Comparison of ENCODE assay signal across 16 cellular contexts in the genomic region with DNA sequence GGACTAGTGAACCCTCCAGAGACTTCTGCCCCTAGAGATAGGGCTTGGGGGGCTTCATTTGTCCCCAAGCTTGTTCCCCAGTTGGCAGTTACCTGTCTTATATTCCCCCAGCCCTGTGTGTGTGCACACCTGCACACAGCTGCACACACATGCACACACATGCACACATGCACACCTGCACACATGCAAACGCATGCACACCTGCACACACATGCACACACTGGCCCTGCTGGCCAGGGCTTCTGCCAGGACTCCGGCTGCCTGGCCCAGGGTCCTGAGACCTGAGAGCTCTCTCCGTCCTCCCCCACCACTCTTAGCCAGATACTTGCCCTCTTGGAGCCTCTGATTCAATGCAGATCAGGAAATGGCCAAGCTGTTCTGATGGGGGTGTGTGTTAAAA. TPM values are rescaled to one million over a fixed set of nuclear protein-coding genes. Genes with fewer than 3 reads are reported as not detected.
A peak's percentile ranks its signal among the peaks of the same experiment; 100 is the strongest.
DNase-seq lines count a peak whose midpoint lies in the region; ATAC-seq and TF ChIP-seq lines count a peak whose summit lies in the region.
"Had no signal": no experiment of that assay in that cellular context is flagged by ENCODE, and none has a peak within 500 bp of the region (broad histone marks: within the 10 kb centered on the region; RNA-seq: fewer than 3 reads in every experiment).

No MANE protein-coding gene starts in this region.

- no peaks in the 10 kb centered on the region for H3K36me3 ChIP-seq in HEK293 (ENCODE audit: control insufficient read depth in 2 of 2, insufficient read depth in 1 of 2, low read length in 2 of 2)
- H3K36me3 ChIP-seq in colonic mucosa, result no peaks in the 10 kb centered on the region
- H3K36me3 ChIP-seq in mucosa of rectum (ENCODE audit: control insufficient read depth in 2 of 2, insufficient read depth in 2 of 2, low read length in 2 of 2), result no peaks in the 10 kb centered on the region
- H3K36me3 ChIP-seq in thyroid gland, result no peaks in the 10 kb centered on the region
- H3K36me3 ChIP-seq: brain microvascular endothelial cell had no signal

- no peak for ATAC-seq in GM21737 (IDR thresholded peaks at IDR 0.05; ENCODE audit: unreplicated experiment)
- ATAC-seq in HG03135 (IDR thresholded peaks at IDR 0.05; ENCODE audit: unreplicated experiment), result no peak
- ATAC-seq: activated CD4-positive, alpha-beta T cell treated with anti-CD3 and anti-CD28 coated beads for 36 hours; left lobe of liver had no signal

- H3K9me3 ChIP-seq in HEK293 (ENCODE audit: control insufficient read depth, insufficient read depth, low read depth, low read length) (no peaks in the 10 kb centered on the region), colonic mucosa (no peaks in the 10 kb centered on the region), mucosa of rectum (ENCODE audit: control insufficient read depth in 2 of 2, low read length in 2 of 2) (no peaks in the 10 kb centered on the region), thyroid gland (no peaks in the 10 kb centered on the region)

- POLR2A ChIA-PET in HEK293 (lab: Yijun Ruan, JAX), result no interaction called here

- TF ChIP-seq POLR2A in thyroid gland (IDR thresholded peaks at IDR 0.05), result no peak

- H3K27ac ChIP-seq in HEK293 (ENCODE audit: extremely low read depth, low read depth, low read length), result no peak overlapping the region
- H3K27ac ChIP-seq in colonic mucosa, result peak overlapping the region; percentile 73
- peak overlapping the region; percentile 97 to 98 for H3K27ac ChIP-seq in mucosa of rectum (ENCODE audit: low read depth in 2 of 2, low read length in 2 of 2)
- peak overlapping the region in 2 of 3 donors; percentile 98 to 99 for H3K27ac ChIP-seq in thyroid gland
- H3K27ac ChIP-seq: brain microvascular endothelial cell had no signal

- H3K27me3 ChIP-seq in colonic mucosa (no peaks in the 10 kb centered on the region), mucosa of rectum (ENCODE audit: control insufficient read depth in 2 of 2, insufficient read depth in 2 of 2, low read length in 2 of 2) (no peaks in the 10 kb centered on the region), thyroid gland (no peaks in the 10 kb centered on the region)
- H3K27me3 ChIP-seq: brain microvascular endothelial cell had no signal

- peak overlapping the region; percentile 46 to 99 for H3K9ac ChIP-seq in colonic mucosa (ENCODE audit: low read depth in 2 of 2, low read length in 2 of 2)
- H3K9ac ChIP-seq in mucosa of rectum (ENCODE audit: low read depth in 1 of 2, low read length in 2 of 2), result peak overlapping the region; percentile 43 to 66

- WGBS in thyroid gland, 2 donors, result 84 to 85% methylated on average over 3 of the region's 3 CpGs

- CTCF ChIA-PET in HEK293 (lab: Yijun Ruan, JAX), result interaction anchor here (0.7 to 4.2 kb wide), 3 partner anchors 10 to 122 kb away, joined by 3 to 17 read pairs (median 4); no protein-coding TSS in a partner anchor

- no peak overlapping the region for H3K4me3 ChIP-seq in HEK293 (ENCODE audit: low read depth, low read length)
- no peak overlapping the region for H3K4me3 ChIP-seq in colonic mucosa
- H3K4me3 ChIP-seq in mucosa of rectum (ENCODE audit: low read length in 2 of 2), result peak overlapping the region in 1 of 2 donors; percentile 44
- H3K4me3 ChIP-seq in thyroid gland (replicated peaks in 1 of 3), result no peak overlapping the region

- H3K4me1 ChIP-seq in HEK293 (ENCODE audit: control insufficient read depth, insufficient read depth, low read length) (peaks cover 7% of the 10 kb centered on the region), colonic mucosa (peaks cover 59% of the 10 kb centered on the region), mucosa of rectum (ENCODE audit: control insufficient read depth in 2 of 2, insufficient read depth in 2 of 2, low read length in 2 of 2) (peaks cover 87 to 90% of the 10 kb centered on the region in 2 donors), thyroid gland (peaks cover 88 to 91% of the 10 kb centered on the region in 2 donors)

- intact Hi-C loops in colonic mucosa (cut with DNase I) (no loop called here), thyroid gland (cut with DNase I) (loop anchor here (10.0 kb wide), 1 partner anchor 59 kb away; no protein-coding TSS in a partner anchor)

- DNase-seq in colonic mucosa (no peak), thyroid gland (no peak)
- no peak for DNase-seq in NK-92 treated with Interleukin-12 subunit alpha and Interleukin-12 subunit beta, amount 100 ng/mL, for 24 hours (lab: John Stamatoyannopoulos, UW)
- DNase-seq: activated CD4-positive, alpha-beta T cell treated with anti-CD3 and anti-CD28 coated beads for 36 hours; activated naive CD8-positive, alpha-beta T cell treated with anti-CD3 and anti-CD28 coated beads, Interleukin-2, amount 10 ng/mL, durations not matched to agents 7 days and 5 days; brain microvascular endothelial cell; dermis blood vessel endothelial cell; erythroblast; NCI-H1048; NCI-H2029 treated with DMSO at 0.1 percent for 48 hours; stimulated activated CD4-positive, alpha-beta T cell treated with anti-CD3 and anti-CD28 coated beads, Interleukin-4, amount 100 ng/mL, for 24 hours had no signal

- TF ChIP-seq CTCF in HEK293 (tag by site-specific recombination; IDR thresholded peaks at IDR 0.05) (no peak), colonic mucosa (IDR thresholded peaks at IDR 0.05) (no peak), thyroid gland (IDR thresholded peaks at IDR 0.05) (no peak)

TF ChIP-seq in HEK293, 187 proteins besides CTCF, POLR2A, EP300 and RAD21:
- TF ChIP-seq, protein P1, sequence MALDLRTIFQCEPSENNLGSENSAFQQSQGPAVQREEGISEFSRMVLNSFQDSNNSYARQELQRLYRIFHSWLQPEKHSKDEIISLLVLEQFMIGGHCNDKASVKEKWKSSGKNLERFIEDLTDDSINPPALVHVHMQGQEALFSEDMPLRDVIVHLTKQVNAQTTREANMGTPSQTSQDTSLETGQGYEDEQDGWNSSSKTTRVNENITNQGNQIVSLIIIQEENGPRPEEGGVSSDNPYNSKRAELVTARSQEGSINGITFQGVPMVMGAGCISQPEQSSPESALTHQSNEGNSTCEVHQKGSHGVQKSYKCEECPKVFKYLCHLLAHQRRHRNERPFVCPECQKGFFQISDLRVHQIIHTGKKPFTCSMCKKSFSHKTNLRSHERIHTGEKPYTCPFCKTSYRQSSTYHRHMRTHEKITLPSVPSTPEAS (tag by site-specific recombination; IDR thresholded peaks at IDR 0.05), result peak; percentile 84
- no peak for TF ChIP-seq ZNF426 (tag by site-specific recombination; IDR thresholded peaks at IDR 0.05)

RNA-seq across cellular contexts. Expression of gene ZMIZ1, which starts 6.7 kb away (rescaled TPM):
- total RNA-seq in colonic mucosa (10 to 100 TPM; 51.0 to 54.0 TPM), thyroid gland (100 to 1,000 TPM in 2 of 4 donors, 10 to 100 TPM in 2; 59.9 to 128 (median 94.4) TPM)
